9 cellular contexts compared by ENCODE assay signal in the genomic region with DNA sequence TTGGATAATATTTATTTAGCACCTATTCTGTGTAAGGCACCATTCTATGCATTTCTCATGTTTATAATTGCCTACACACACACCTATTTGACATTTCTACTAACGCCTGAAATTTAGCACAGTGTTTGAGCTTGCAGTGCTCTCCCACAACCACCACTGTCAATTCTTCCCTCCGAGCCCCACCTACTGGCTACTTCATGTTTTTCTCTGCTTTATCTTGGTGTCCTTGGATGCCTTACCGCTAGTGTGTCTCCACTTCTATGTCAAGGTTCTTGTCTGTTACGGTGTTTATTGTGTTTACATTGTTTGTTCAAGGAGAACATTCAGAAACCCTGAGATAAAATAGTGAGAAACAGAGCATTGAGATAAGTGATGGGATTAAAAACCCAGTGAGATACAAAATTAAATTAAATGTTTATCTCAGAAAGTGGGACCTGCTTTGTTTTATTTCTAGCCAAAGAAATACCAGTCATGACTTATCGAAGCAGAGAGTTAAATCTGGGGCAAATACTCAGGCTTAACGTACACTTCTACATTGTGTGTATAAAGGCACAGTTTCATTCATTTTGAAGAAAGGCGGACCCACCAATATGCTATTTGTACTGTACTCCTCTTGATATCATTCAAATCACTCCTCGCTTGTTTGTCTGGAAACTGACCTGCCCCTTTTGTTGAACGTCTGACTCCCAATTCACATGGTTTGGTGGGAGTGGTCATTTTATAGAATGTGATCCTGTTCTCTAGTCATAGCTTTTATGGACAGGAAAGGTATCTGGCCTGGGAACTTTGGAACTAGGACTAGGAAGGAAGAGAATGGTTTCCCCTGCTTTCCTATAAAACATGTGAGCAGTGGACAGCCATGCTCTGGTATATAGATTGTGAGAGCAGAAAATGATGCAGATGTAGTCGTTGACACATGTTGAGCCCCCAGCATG. TPM values are rescaled to one million over a fixed set of nuclear protein-coding genes. Genes with fewer than 3 reads are reported as not detected.
A peak's percentile ranks its signal among the peaks of the same experiment; 100 is the strongest.
DNase-seq lines count a peak whose midpoint lies in the region; ATAC-seq and TF ChIP-seq lines count a peak whose summit lies in the region.
"Had no signal": no experiment of that assay in that cellular context is flagged by ENCODE, and none has a peak within 500 bp of the region (broad histone marks: within the 10 kb centered on the region; RNA-seq: fewer than 3 reads in every experiment).

No MANE protein-coding gene starts in this region.

- H3K9ac ChIP-seq in smooth muscle cell (ENCODE audit: low read depth) = no peak overlapping the region
- H3K9ac ChIP-seq: BLaER1 had no signal

- H3K36me3 ChIP-seq in smooth muscle cell (ENCODE audit: low read depth) = no peaks in the 10 kb centered on the region
- H3K36me3 ChIP-seq: BLaER1 had no signal

- 55% methylated on average over 10 of the region's 10 CpGs for WGBS in smooth muscle cell (ENCODE audit: low lambda C conversion rate)

- H3K4me3 ChIP-seq in smooth muscle cell = no peak overlapping the region
- H3K4me3 ChIP-seq: BLaER1 had no signal

- no peak overlapping the region for H3K4me2 ChIP-seq in smooth muscle cell
- H3K4me2 ChIP-seq: BLaER1 had no signal

- H3K9me3 ChIP-seq in smooth muscle cell (replicated peaks; ENCODE audit: low read depth) = no peaks in the 10 kb centered on the region
- H3K9me3 ChIP-seq: BLaER1 had no signal

- peak; percentile 75 for ATAC-seq in GM21360 (IDR thresholded peaks at IDR 0.05; ENCODE audit: unreplicated experiment)
- peak; percentile 53 to 80 for ATAC-seq in left cardiac atrium

- peak; percentile 36 for DNase-seq in DMS53 (lab: John Stamatoyannopoulos, UW)
- no peak for DNase-seq in DMS53 treated with DMSO at 0.1 percent for 48 hours (lab: John Stamatoyannopoulos, UW; ENCODE audit: unreplicated experiment)
- peak; percentile 72 for DNase-seq in KBM-7
- peak; percentile 60 for DNase-seq in SW480 (ENCODE audit: low spot score)
- DNase-seq in left cardiac atrium = no peak
- no peak for DNase-seq in smooth muscle cell (lab: John Stamatoyannopoulos, UW; ENCODE audit: unreplicated experiment)
- no peak for DNase-seq in middle frontal gyrus (ENCODE audit: extremely low spot score, low spot score)

- intact Hi-C loops in left cardiac atrium (cut with DNase I) = loop anchor here in 1 of 2 donors (5.0 kb wide), 1 partner anchor 305 kb away; a partner anchor contains a TSS

- H2AFZ ChIP-seq in smooth muscle cell (ENCODE audit: low read depth) = no peak overlapping the region

- peak; percentile 37 for TF ChIP-seq CTCF in smooth muscle cell (IDR thresholded peaks at IDR 0.05; ENCODE audit: borderline replicate concordance, insufficient read depth, poor library complexity, severe bottlenecking)

- no peaks in the 10 kb centered on the region for H4K20me1 ChIP-seq in smooth muscle cell (ENCODE audit: low read depth)
- H4K20me1 ChIP-seq: BLaER1 had no signal

- H3K79me2 ChIP-seq in smooth muscle cell (ENCODE audit: low read depth) = no peaks in the 10 kb centered on the region

- no peaks in the 10 kb centered on the region for H3F3A ChIP-seq in smooth muscle cell (ENCODE audit: low read depth)

- H3K27ac ChIP-seq in smooth muscle cell (ENCODE audit: low read depth) = no peak overlapping the region
- H3K27ac ChIP-seq: BLaER1 had no signal

- in situ Hi-C loops in KBM-7 (cut with MboI; ENCODE audit: low pct_unique_long_range_greater_than_20kb, low sequenced_read_pairs) = loop anchor here (25.0 kb wide), 1 partner anchor 400 kb away; no protein-coding TSS in a partner anchor

- H3K4me1 ChIP-seq in smooth muscle cell (ENCODE audit: low read depth) = no peaks in the 10 kb centered on the region
- H3K4me1 ChIP-seq: BLaER1 had no signal

- peaks cover 9% of the 10 kb centered on the region for H3K27me3 ChIP-seq in smooth muscle cell (ENCODE audit: low read depth)
- H3K27me3 ChIP-seq: BLaER1 had no signal

RNA-seq across cellular contexts. Expression of a gene that starts 39.2 kb away (rescaled TPM):
- total RNA-seq in left cardiac atrium (10 to 100 TPM; 12.3 to 17.5 TPM), smooth muscle cell (30.5 and 35.4 TPM in 2 replicates)
- polyA plus RNA-seq in smooth muscle cell = 41.8 and 48.6 TPM in 2 replicates

Comparison
In these comparisons a context has a peak if more than half of its experiments do, and no peak if none do; other contexts are left out.
1. DNase-seq: peak in DMS53 (single experiment), KBM-7 (single experiment) and SW480 (single experiment); none in DMS53 treated with DMSO at 0.1 percent for 48 hours (single experiment), left cardiac atrium (single experiment), smooth muscle cell (single experiment) and middle frontal gyrus (single experiment).